ENCODE assay signal across 19 cellular contexts in the genomic region with DNA sequence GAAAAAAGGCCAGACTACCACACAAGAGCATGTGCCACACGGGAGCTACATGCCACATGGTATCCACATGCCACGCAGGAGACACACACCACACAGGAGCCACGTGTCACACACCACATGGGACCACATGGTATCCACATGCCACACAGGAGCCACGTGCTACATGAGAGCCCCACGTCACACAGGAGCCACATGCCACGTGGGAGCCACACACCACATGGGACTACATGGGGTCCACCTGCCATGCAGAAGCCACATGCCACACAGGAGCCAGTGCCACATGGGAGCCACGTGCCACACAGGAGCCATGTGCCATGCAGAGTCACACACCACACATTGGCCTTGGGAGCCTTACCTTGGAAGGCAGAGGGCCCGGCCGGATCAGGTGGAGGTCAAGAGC.
"Had no signal": no experiment of that assay in that cellular context is flagged by ENCODE, and none has a peak within 500 bp of the region (broad histone marks: within the 10 kb centered on the region; RNA-seq: fewer than 3 reads in every experiment).

No MANE protein-coding gene starts in this region.

- H3K9me3 ChIP-seq: neutrophil, transverse colon had no signal

- H3K27me3 ChIP-seq: brain microvascular endothelial cell had no signal

- DNase-seq: activated CD4-positive, CD25-positive, alpha-beta regulatory T cell treated with anti-CD3 and anti-CD28 coated beads, Interleukin-2, amount 50 U/mL, for 72 hours; activated naive CD4-positive, alpha-beta T cell treated with anti-CD3 and anti-CD28 coated beads for 36 hours; brain microvascular endothelial cell; cerebellar nuclear complex; effector CD8-positive, alpha-beta T cell; heart left ventricle; mesendoderm; natural killer cell; stimulated activated CD4-positive, alpha-beta T cell treated with anti-CD3 and anti-CD28 coated beads, Interleukin-2, amount 100 ng/mL, for 24 hours; stimulated activated naive CD4-positive, alpha-beta T cell treated with Interleukin-2 at 50 U/mL for 16 hours; substantia nigra; SW 1271; transverse colon had no signal

- H3K9me3 Mint-ChIP-seq: activated naive CD4-positive, alpha-beta T cell treated with anti-CD3 and anti-CD28 coated beads for 36 hours; activated T-helper 2 cell treated with anti-CD3 and anti-CD28 coated beads, Interferon-gamma antibody, Interleukin-2, Interleukin-4, amounts not matched to agents 10 μg/mL and 5 μg/mL and 100 μg/mL, durations not matched to agents 14 hours and 24 hours and 36 hours; dendritic cell treated with granulocyte-macrophage colony-stimulating factor and Interleukin-4, amounts not matched to agents 40 ng/mL and 50 ng/mL, for 4 days; natural killer cell had no signal

- ATAC-seq: gastroesophageal sphincter, heart left ventricle, natural killer cell had no signal

- H3K27ac Mint-ChIP-seq: activated naive CD4-positive, alpha-beta T cell treated with anti-CD3 and anti-CD28 coated beads for 36 hours; activated T-helper 2 cell treated with anti-CD3 and anti-CD28 coated beads, Interferon-gamma antibody, Interleukin-2, Interleukin-4, amounts not matched to agents 10 μg/mL and 5 μg/mL and 100 μg/mL, durations not matched to agents 14 hours and 24 hours and 36 hours; dendritic cell treated with granulocyte-macrophage colony-stimulating factor and Interleukin-4, amounts not matched to agents 40 ng/mL and 50 ng/mL, for 4 days; natural killer cell had no signal

- H3K27ac ChIP-seq: brain microvascular endothelial cell, esophagus muscularis mucosa, gastroesophageal sphincter, heart left ventricle, neutrophil, transverse colon, VCaP had no signal

- H3K4me3 ChIP-seq: esophagus muscularis mucosa, gastroesophageal sphincter, heart left ventricle, transverse colon had no signal

- H3K36me3 ChIP-seq: brain microvascular endothelial cell, esophagus muscularis mucosa, gastroesophageal sphincter, heart left ventricle, neutrophil, transverse colon had no signal

- H3K4me1 ChIP-seq: esophagus muscularis mucosa, gastroesophageal sphincter, heart left ventricle, transverse colon had no signal

- H3K4me1 Mint-ChIP-seq: natural killer cell had no signal

- H3K4me3 Mint-ChIP-seq: activated naive CD4-positive, alpha-beta T cell treated with anti-CD3 and anti-CD28 coated beads for 36 hours; dendritic cell treated with granulocyte-macrophage colony-stimulating factor and Interleukin-4, amounts not matched to agents 40 ng/mL and 50 ng/mL, for 4 days; natural killer cell had no signal

- H3K36me3 Mint-ChIP-seq: natural killer cell had no signal
